Comparison of ENCODE assay signal across 8 cellular contexts in the genomic region with DNA sequence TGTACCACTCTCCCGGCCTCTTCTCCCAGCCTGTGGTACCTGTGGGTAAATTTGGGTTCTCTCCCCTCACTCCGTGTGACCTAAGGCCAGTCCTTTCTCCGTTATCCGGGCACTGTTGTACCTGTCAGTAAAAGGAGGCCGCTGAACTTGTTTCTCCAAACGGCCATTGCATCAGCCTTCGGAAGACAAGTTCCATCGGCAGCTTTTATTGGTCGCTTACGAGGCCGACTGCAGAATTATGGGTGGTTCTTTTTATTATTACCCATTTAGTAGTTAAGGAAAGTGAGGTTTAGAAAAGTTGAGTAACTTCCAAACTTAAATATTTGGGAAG. TPM values are rescaled to one million over a fixed set of nuclear protein-coding genes. Genes with fewer than 3 reads are reported as not detected.
DNase-seq lines count a peak whose midpoint lies in the region; ATAC-seq and TF ChIP-seq lines count a peak whose summit lies in the region.

No MANE protein-coding gene starts in this region.

- H3K4me3 Mint-ChIP-seq in effector memory CD8-positive, alpha-beta T cell = peak overlapping the region; percentile 91 to 92

- H3K9me2 ChIP-seq in SK-N-SH = no peaks in the 10 kb centered on the region

- peaks cover 2 to 7% of the 10 kb centered on the region in 2 donors for H3K9me3 Mint-ChIP-seq in effector memory CD8-positive, alpha-beta T cell

- peaks cover 39% of the 10 kb centered on the region for H3K36me3 Mint-ChIP-seq in effector memory CD8-positive, alpha-beta T cell (ENCODE audit: insufficient read depth)

- H3K4me2 ChIP-seq in SK-N-SH = peak overlapping the region; percentile 93

- H3K27ac ChIP-seq in SK-N-SH (ENCODE audit: low read depth in 2 of 2, low read length in 1 of 2) = peak overlapping the region; percentile 70 to 93

- H3K36me3 ChIP-seq in GM06990 (ENCODE audit: control insufficient read depth, insufficient read depth, low read length) (peaks cover 4% of the 10 kb centered on the region), SK-N-SH (replicated peaks in 1 of 2; ENCODE audit: control insufficient read depth in 1 of 2, insufficient read depth in 2 of 2, low read length in 1 of 2) (peaks cover 35 to 38% of the 10 kb centered on the region in 2 experiments), mucosa of stomach (ENCODE audit: control insufficient read depth, insufficient read depth, low read length) (peaks cover 4% of the 10 kb centered on the region)

- H4K20me1 ChIP-seq in SK-N-SH (ENCODE audit: insufficient read depth) = no peaks in the 10 kb centered on the region; the same call in 1 of the 2 replicates

- peaks cover 53% of the 10 kb centered on the region for H3K79me2 ChIP-seq in SK-N-SH (ENCODE audit: insufficient read depth)

- peaks cover 16% of the 10 kb centered on the region for H3F3A ChIP-seq in SK-N-SH (replicated peaks; ENCODE audit: insufficient read depth)

- DNase-seq in GM06990 (ENCODE audit: extremely low read depth, insufficient read length) = no peak
- DNase-seq in SK-N-SH = no peak
- no peak for DNase-seq in effector memory CD8-positive, alpha-beta T cell
- no peak for DNase-seq in GM19240 (ENCODE audit: insufficient read length, low spot score)
- no peak for DNase-seq in activated gamma-delta T cell treated with Interleukin-2 at 50 U/mL for 16 hours

- TF ChIP-seq CTCF in GM06990 (IDR thresholded peaks at IDR 0.05; ENCODE audit: insufficient read depth, low read length, poor library complexity, severe bottlenecking) (no peak), SK-N-SH (IDR thresholded peaks at IDR 0.05) (no peak)

- H2AFZ ChIP-seq in SK-N-SH (ENCODE audit: low read depth) = peak overlapping the region; percentile 49; the same call in 1 of the 2 replicates

- H3K27me3 ChIP-seq in GM06990 (replicated peaks; ENCODE audit: control insufficient read depth, insufficient read depth, low read length) (no peaks in the 10 kb centered on the region), SK-N-SH (ENCODE audit: insufficient read depth) (no peaks in the 10 kb centered on the region), mucosa of stomach (ENCODE audit: control insufficient read depth, insufficient read depth, low read length) (no peaks in the 10 kb centered on the region)

- H3K4me1 Mint-ChIP-seq in effector memory CD8-positive, alpha-beta T cell (ENCODE audit: low read depth in 2 of 2) = peaks cover 43 to 52% of the 10 kb centered on the region in 2 donors

- WGBS in SK-N-SH (ENCODE audit: low lambda C conversion rate) = 0% methylated on average over 11 of the region's 11 CpGs

- H3K27me3 Mint-ChIP-seq in effector memory CD8-positive, alpha-beta T cell = no peaks in the 10 kb centered on the region

- TF ChIP-seq RAD21 in SK-N-SH (IDR thresholded peaks at IDR 0.05; ENCODE audit: low read length) = no peak

- H3K4me3 ChIP-seq in GM06990 (replicated peaks; ENCODE audit: low read depth, low read length) = peak overlapping the region; percentile 99
- H3K4me3 ChIP-seq in SK-N-SH (ENCODE audit: low read depth in 2 of 2, low read length in 1 of 2) = peak overlapping the region; percentile 94 to 100
- peak overlapping the region; percentile 88 for H3K4me3 ChIP-seq in mucosa of stomach (ENCODE audit: low read length)

- H3K9me3 ChIP-seq in SK-N-SH (no peaks in the 10 kb centered on the region), mucosa of stomach (ENCODE audit: control insufficient read depth, low read length) (no peaks in the 10 kb centered on the region)

- H3K9ac ChIP-seq in SK-N-SH = peak overlapping the region; percentile 83
- H3K9ac ChIP-seq in mucosa of stomach (ENCODE audit: low read length) = peak overlapping the region; percentile 69

- TF ChIP-seq EP300 in SK-N-SH (IDR thresholded peaks at IDR 0.05; ENCODE audit: borderline replicate concordance in 1 of 2, low read depth in 1 of 2, low read length in 1 of 2) = no peak

- H3K27ac Mint-ChIP-seq in effector memory CD8-positive, alpha-beta T cell = peak overlapping the region; percentile 94 to 97

- H3K4me1 ChIP-seq in SK-N-SH (ENCODE audit: control insufficient read depth in 1 of 2, insufficient read depth in 2 of 2, low read depth in 1 of 2, low read length in 1 of 2) (peaks cover 0 to 15% of the 10 kb centered on the region in 2 experiments; a peak in 3 of 4 replicates), mucosa of stomach (ENCODE audit: control insufficient read depth, insufficient read depth, low read length) (no peaks in the 10 kb centered on the region)

- POLR2A ChIA-PET in SK-N-SH (lab: Yijun Ruan, JAX) = interaction anchor here (0.6 to 4.0 kb wide), 7 partner anchors 11 to 938 kb away, joined by 3 to 38 read pairs (median 5); partner anchors contain the start of genes ARHGEF37, CSNK1A1 and PCYOX1L

- CTCF ChIA-PET in SK-N-SH (lab: Yijun Ruan, JAX) = interaction anchor here (0.9 to 3.5 kb wide), 8 partner anchors 12 to 219 kb away, joined by 3 to 12 read pairs (median 6); partner anchors contain the start of gene PCYOX1L

- ATAC-seq in HG02610 (IDR thresholded peaks at IDR 0.05; ENCODE audit: unreplicated experiment) = peak; percentile 1
- ATAC-seq in effector memory CD8-positive, alpha-beta T cell (replicated peaks) = peak; percentile 3
- ATAC-seq in GM21367 (IDR thresholded peaks at IDR 0.05; ENCODE audit: unreplicated experiment) = no peak

TF ChIP-seq in SK-N-SH, 30 proteins besides CTCF, POLR2A, EP300 and RAD21:
- TF ChIP-seq TCF12 (IDR thresholded peaks at IDR 0.05) (no peak), NRF1 (IDR thresholded peaks at IDR 0.05; ENCODE audit: low read depth, low read length) (no peak), JUND (IDR thresholded peaks at IDR 0.05) (no peak), MEF2A (IDR thresholded peaks at IDR 0.05; ENCODE audit: borderline replicate concordance, low read depth) (no peak)

RNA-seq across cellular contexts. Expression of gene GRPEL2, which starts 0.6 kb away (rescaled TPM):
- polyA plus RNA-seq in SK-N-SH (2012; rRNA removed) = 4.6 and 6.0 TPM in 2 replicates
- 7.0 and 7.4 TPM in 2 replicates for polyA plus RNA-seq in SK-N-SH (2012; cell fraction: cytosol; rRNA removed)
- polyA plus RNA-seq in SK-N-SH (2012; cell fraction: nucleus; rRNA removed) = 7.0 and 8.1 TPM in 2 replicates

RNA-seq across cellular contexts. Expression of gene PCYOX1L, which starts 12.0 kb away (rescaled TPM):
- polyA plus RNA-seq in SK-N-SH (2012; rRNA removed) = 17.4 and 17.5 TPM in 2 replicates
- polyA plus RNA-seq in SK-N-SH (2012; cell fraction: cytosol; rRNA removed) = 11.3 and 13.9 TPM in 2 replicates
- 22.3 and 27.6 TPM in 2 replicates for polyA plus RNA-seq in SK-N-SH (2012; cell fraction: nucleus; rRNA removed)

RNA-seq across cellular contexts. Expression of gene IL17B, which starts 33.2 kb away (rescaled TPM):
- polyA plus RNA-seq in SK-N-SH (2012; rRNA removed) = 0.16 TPM in 1 of 2 replicates, not detected in the other
- 0.09 TPM in 1 of 2 replicates, not detected in the other for polyA plus RNA-seq in SK-N-SH (2012; cell fraction: cytosol; rRNA removed)
- polyA plus RNA-seq in SK-N-SH (2012; cell fraction: nucleus; rRNA removed) = 0.29 TPM in 1 of 2 replicates, not detected in the other
